1 cellular context compared by ENCODE assay signal in the genomic region with DNA sequence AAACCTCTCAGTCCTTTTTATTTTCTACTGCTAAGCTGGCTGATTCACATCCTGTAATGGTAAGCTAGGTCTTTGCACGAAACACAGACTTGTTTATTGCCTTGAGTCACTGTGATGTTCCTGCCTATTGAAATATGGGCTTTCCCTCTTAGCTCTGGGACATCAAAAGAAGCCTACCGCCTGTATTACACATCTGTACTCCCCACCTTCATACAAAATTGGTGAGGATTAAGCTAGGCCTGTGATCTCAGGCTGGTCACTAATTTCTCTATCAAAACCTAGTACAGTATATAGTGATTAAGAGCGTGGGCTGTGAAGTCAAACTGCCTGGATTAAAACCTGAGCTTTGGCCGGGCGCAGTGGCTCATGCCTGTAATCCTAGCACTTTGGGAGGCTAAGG.
TF ChIP-seq lines count a peak whose summit lies in the region.

No MANE protein-coding gene starts in this region.

TF ChIP-seq in GM23338, 12 proteins besides CTCF, POLR2A, EP300 and RAD21 (continued from another document):
- TF ChIP-seq, protein P1, sequence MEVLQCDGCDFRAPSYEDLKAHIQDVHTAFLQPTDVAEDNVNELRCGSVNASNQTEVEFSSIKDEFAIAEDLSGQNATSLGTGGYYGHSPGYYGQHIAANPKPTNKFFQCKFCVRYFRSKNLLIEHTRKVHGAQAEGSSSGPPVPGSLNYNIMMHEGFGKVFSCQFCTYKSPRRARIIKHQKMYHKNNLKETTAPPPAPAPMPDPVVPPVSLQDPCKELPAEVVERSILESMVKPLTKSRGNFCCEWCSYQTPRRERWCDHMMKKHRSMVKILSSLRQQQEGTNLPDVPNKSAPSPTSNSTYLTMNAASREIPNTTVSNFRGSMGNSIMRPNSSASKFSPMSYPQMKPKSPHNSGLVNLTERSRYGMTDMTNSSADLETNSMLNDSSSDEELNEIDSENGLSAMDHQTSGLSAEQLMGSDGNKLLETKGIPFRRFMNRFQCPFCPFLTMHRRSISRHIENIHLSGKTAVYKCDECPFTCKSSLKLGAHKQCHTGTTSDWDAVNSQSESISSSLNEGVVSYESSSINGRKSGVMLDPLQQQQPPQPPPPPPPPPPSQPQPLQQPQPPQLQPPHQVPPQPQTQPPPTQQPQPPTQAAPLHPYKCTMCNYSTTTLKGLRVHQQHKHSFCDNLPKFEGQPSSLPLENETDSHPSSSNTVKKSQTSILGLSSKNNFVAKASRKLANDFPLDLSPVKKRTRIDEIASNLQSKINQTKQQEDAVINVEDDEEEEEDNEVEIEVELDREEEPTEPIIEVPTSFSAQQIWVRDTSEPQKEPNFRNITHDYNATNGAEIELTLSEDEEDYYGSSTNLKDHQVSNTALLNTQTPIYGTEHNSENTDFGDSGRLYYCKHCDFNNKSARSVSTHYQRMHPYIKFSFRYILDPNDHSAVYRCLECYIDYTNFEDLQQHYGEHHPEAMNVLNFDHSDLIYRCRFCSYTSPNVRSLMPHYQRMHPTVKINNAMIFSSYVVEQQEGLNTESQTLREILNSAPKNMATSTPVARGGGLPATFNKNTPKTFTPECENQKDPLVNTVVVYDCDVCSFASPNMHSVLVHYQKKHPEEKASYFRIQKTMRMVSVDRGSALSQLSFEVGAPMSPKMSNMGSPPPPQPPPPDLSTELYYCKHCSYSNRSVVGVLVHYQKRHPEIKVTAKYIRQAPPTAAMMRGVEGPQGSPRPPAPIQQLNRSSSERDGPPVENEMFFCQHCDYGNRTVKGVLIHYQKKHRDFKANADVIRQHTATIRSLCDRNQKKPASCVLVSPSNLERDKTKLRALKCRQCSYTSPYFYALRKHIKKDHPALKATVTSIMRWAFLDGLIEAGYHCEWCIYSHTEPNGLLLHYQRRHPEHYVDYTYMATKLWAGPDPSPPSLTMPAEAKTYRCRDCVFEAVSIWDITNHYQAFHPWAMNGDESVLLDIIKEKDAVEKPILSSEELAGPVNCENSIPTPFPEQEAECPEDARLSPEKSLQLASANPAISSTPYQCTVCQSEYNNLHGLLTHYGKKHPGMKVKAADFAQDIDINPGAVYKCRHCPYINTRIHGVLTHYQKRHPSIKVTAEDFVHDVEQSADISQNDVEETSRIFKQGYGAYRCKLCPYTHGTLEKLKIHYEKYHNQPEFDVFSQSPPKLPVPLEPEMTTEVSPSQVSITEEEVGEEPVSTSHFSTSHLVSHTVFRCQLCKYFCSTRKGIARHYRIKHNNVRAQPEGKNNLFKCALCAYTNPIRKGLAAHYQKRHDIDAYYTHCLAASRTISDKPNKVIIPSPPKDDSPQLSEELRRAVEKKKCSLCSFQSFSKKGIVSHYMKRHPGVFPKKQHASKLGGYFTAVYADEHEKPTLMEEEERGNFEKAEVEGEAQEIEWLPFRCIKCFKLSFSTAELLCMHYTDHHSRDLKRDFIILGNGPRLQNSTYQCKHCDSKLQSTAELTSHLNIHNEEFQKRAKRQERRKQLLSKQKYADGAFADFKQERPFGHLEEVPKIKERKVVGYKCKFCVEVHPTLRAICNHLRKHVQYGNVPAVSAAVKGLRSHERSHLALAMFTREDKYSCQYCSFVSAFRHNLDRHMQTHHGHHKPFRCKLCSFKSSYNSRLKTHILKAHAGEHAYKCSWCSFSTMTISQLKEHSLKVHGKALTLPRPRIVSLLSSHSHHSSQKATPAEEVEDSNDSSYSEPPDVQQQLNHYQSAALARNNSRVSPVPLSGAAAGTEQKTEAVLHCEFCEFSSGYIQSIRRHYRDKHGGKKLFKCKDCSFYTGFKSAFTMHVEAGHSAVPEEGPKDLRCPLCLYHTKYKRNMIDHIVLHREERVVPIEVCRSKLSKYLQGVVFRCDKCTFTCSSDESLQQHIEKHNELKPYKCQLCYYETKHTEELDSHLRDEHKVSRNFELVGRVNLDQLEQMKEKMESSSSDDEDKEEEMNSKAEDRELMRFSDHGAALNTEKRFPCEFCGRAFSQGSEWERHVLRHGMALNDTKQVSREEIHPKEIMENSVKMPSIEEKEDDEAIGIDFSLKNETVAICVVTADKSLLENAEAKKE (CRISPR knock-in tag; IDR thresholded peaks at IDR 0.05) = no peak
- TF ChIP-seq NANOG (IDR thresholded peaks at IDR 0.05; ENCODE audit: borderline replicate concordance) = no peak
- TF ChIP-seq ZNF114 (CRISPR knock-in tag; IDR thresholded peaks at IDR 0.05) = no peak
- TF ChIP-seq, protein P2, sequence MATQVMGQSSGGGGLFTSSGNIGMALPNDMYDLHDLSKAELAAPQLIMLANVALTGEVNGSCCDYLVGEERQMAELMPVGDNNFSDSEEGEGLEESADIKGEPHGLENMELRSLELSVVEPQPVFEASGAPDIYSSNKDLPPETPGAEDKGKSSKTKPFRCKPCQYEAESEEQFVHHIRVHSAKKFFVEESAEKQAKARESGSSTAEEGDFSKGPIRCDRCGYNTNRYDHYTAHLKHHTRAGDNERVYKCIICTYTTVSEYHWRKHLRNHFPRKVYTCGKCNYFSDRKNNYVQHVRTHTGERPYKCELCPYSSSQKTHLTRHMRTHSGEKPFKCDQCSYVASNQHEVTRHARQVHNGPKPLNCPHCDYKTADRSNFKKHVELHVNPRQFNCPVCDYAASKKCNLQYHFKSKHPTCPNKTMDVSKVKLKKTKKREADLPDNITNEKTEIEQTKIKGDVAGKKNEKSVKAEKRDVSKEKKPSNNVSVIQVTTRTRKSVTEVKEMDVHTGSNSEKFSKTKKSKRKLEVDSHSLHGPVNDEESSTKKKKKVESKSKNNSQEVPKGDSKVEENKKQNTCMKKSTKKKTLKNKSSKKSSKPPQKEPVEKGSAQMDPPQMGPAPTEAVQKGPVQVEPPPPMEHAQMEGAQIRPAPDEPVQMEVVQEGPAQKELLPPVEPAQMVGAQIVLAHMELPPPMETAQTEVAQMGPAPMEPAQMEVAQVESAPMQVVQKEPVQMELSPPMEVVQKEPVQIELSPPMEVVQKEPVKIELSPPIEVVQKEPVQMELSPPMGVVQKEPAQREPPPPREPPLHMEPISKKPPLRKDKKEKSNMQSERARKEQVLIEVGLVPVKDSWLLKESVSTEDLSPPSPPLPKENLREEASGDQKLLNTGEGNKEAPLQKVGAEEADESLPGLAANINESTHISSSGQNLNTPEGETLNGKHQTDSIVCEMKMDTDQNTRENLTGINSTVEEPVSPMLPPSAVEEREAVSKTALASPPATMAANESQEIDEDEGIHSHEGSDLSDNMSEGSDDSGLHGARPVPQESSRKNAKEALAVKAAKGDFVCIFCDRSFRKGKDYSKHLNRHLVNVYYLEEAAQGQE (IDR thresholded peaks at IDR 0.05; ENCODE audit: unreplicated experiment) = no peak
- TF ChIP-seq JUNB (IDR thresholded peaks at IDR 0.05; ENCODE audit: unreplicated experiment) = no peak
- TF ChIP-seq, protein P3, sequence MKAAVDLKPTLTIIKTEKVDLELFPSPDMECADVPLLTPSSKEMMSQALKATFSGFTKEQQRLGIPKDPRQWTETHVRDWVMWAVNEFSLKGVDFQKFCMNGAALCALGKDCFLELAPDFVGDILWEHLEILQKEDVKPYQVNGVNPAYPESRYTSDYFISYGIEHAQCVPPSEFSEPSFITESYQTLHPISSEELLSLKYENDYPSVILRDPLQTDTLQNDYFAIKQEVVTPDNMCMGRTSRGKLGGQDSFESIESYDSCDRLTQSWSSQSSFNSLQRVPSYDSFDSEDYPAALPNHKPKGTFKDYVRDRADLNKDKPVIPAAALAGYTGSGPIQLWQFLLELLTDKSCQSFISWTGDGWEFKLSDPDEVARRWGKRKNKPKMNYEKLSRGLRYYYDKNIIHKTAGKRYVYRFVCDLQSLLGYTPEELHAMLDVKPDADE (IDR thresholded peaks at IDR 0.05) = no peak
- no peak for TF ChIP-seq EZH2 (IDR thresholded peaks at IDR 0.05; ENCODE audit: low read depth, unreplicated experiment)
